Comparison of ENCODE assay signal across 8 cellular contexts in genomic region chr11:68003846-68004550, GRCh38. TPM values are rescaled to one million over a fixed set of nuclear protein-coding genes. Genes with fewer than 3 reads are reported as not detected.
DNase-seq lines count a peak whose midpoint lies in the region; ATAC-seq and TF ChIP-seq lines count a peak whose summit lies in the region.

Gene UNC93B1 (minus strand): TSS chr11:68004097. CDS start chr11:68004043, 54 bp downstream.

- H3K27me3 Mint-ChIP-seq in activated CD4-positive, alpha-beta T cell treated with anti-CD3 and anti-CD28 coated beads, Interleukin-2, amount 10 ng/mL, durations not matched to agents 24 days and 14 days = peaks cover 2% of the 10 kb centered on the region
- H3K27me3 Mint-ChIP-seq in dendritic cell treated with granulocyte-macrophage colony-stimulating factor and Interleukin-4, amounts not matched to agents 40 ng/mL and 50 ng/mL, for 4 days = no peaks in the 10 kb centered on the region

- H3K27ac ChIP-seq in lung (ENCODE audit: low read depth in 1 of 2, low read length in 1 of 2) = peak within 1 kb of the TSS in 1 of 2 donors; percentile 80

- peaks cover 3% of the 10 kb centered on the region for H3K36me3 Mint-ChIP-seq in activated CD4-positive, alpha-beta T cell treated with anti-CD3 and anti-CD28 coated beads, Interleukin-2, amount 10 ng/mL, durations not matched to agents 24 days and 14 days (ENCODE audit: low read depth)
- H3K36me3 Mint-ChIP-seq in dendritic cell treated with granulocyte-macrophage colony-stimulating factor and Interleukin-4, amounts not matched to agents 40 ng/mL and 50 ng/mL, for 4 days (ENCODE audit: low read depth) = peaks cover 39% of the 10 kb centered on the region

- H3K36me3 ChIP-seq in lung (ENCODE audit: control insufficient read depth in 2 of 2, insufficient read depth in 2 of 2, low read length in 2 of 2) = no peaks in the 10 kb centered on the region

- intact Hi-C loops in activated CD4-positive, alpha-beta T cell treated with anti-CD3 and anti-CD28 coated beads, Interleukin-2, amount 10 ng/mL, durations not matched to agents 24 days and 14 days (cut with micrococcal nuclease) = loop anchor here (1.0 kb wide), 1 partner anchor 26 kb away; the partner anchor contains the start of gene NDUFS8
- intact Hi-C loops in dendritic cell treated with granulocyte-macrophage colony-stimulating factor and Interleukin-4, amounts not matched to agents 40 ng/mL and 50 ng/mL, for 4 days (cut with micrococcal nuclease) = no loop called here

- H3K4me3 ChIP-seq in GM12865 (ENCODE audit: low read depth, low read length) (peak within 1 kb of the TSS; percentile 52), lung (peak within 1 kb of the TSS; percentile 69)

- H3K9me3 ChIP-seq in lung (ENCODE audit: control insufficient read depth in 2 of 2, insufficient read depth in 1 of 2, low read length in 1 of 2) = peaks cover 0 to 2% of the 10 kb centered on the region in 2 donors

- peak within 1 kb of the TSS; percentile 89 for H3K4me3 Mint-ChIP-seq in activated CD4-positive, alpha-beta T cell treated with anti-CD3 and anti-CD28 coated beads, Interleukin-2, amount 10 ng/mL, durations not matched to agents 24 days and 14 days
- peak within 1 kb of the TSS; percentile 87 for H3K4me3 Mint-ChIP-seq in dendritic cell treated with granulocyte-macrophage colony-stimulating factor and Interleukin-4, amounts not matched to agents 40 ng/mL and 50 ng/mL, for 4 days

- no peaks in the 10 kb centered on the region for H3K9me3 Mint-ChIP-seq in activated CD4-positive, alpha-beta T cell treated with anti-CD3 and anti-CD28 coated beads, Interleukin-2, amount 10 ng/mL, durations not matched to agents 24 days and 14 days
- H3K9me3 Mint-ChIP-seq in dendritic cell treated with granulocyte-macrophage colony-stimulating factor and Interleukin-4, amounts not matched to agents 40 ng/mL and 50 ng/mL, for 4 days = no peaks in the 10 kb centered on the region

- H3K27ac Mint-ChIP-seq in activated CD4-positive, alpha-beta T cell treated with anti-CD3 and anti-CD28 coated beads, Interleukin-2, amount 10 ng/mL, durations not matched to agents 24 days and 14 days = peak within 1 kb of the TSS; percentile 87
- H3K27ac Mint-ChIP-seq in dendritic cell treated with granulocyte-macrophage colony-stimulating factor and Interleukin-4, amounts not matched to agents 40 ng/mL and 50 ng/mL, for 4 days = peak within 1 kb of the TSS; percentile 72

- no peaks in the 10 kb centered on the region for H3K27me3 ChIP-seq in lung (ENCODE audit: control insufficient read depth, insufficient read depth)

- TF ChIP-seq CTCF in GM12865 (IDR thresholded peaks at IDR 0.05; ENCODE audit: insufficient read depth, low read depth, low read length, missing control alignments) = no peak
- no peak for TF ChIP-seq CTCF in lung (IDR thresholded peaks at IDR 0.05; ENCODE audit: control extremely low read depth, extremely low read depth)

- DNase-seq in GM12865 (ENCODE audit: low read depth) (peak; percentile 96), NCI-H510A (lab: John Stamatoyannopoulos, UW) (peak; percentile 85), lung (ENCODE audit: low spot score) (peak; percentile 92), HPDE6-E6E7 (ENCODE audit: extremely low spot score) (no peak)
- DNase-seq in activated CD4-positive, alpha-beta T cell treated with anti-CD3 and anti-CD28 coated beads, Interleukin-2, amount 10 ng/mL, durations not matched to agents 24 days and 14 days = peak; percentile 96
- peak; percentile 69 to 83 (median 74) for DNase-seq in stimulated activated CD4-positive, alpha-beta T cell treated with anti-CD3 and anti-CD28 coated beads, TNF-alpha, amount 100 ng/mL, for 48 hours (ENCODE audit: low read depth in 3 of 3)

- H3K4me1 ChIP-seq in lung (ENCODE audit: control insufficient read depth in 2 of 2, insufficient read depth in 2 of 2, low read length in 2 of 2) = peaks cover 0 to 9% of the 10 kb centered on the region in 2 donors

- peaks cover 19% of the 10 kb centered on the region for H3K4me1 Mint-ChIP-seq in activated CD4-positive, alpha-beta T cell treated with anti-CD3 and anti-CD28 coated beads, Interleukin-2, amount 10 ng/mL, durations not matched to agents 24 days and 14 days
- peaks cover 74% of the 10 kb centered on the region for H3K4me1 Mint-ChIP-seq in dendritic cell treated with granulocyte-macrophage colony-stimulating factor and Interleukin-4, amounts not matched to agents 40 ng/mL and 50 ng/mL, for 4 days (ENCODE audit: low read depth)

- peak; percentile 69 for ATAC-seq in HG02759 (IDR thresholded peaks at IDR 0.05; ENCODE audit: unreplicated experiment)
- ATAC-seq in lung (ENCODE audit: insufficient read depth, low FRiP score) = peak; percentile 90

- 3 to 4% methylated on average over 38 to 64 of the region's 64 CpGs for WGBS in lung, 2 donors

RNA-seq across cellular contexts. Expression of gene UNC93B1, which starts in this region (rescaled TPM):
- total RNA-seq in activated CD4-positive, alpha-beta T cell treated with anti-CD3 and anti-CD28 coated beads, Interleukin-2, amount 10 ng/mL, durations not matched to agents 24 days and 14 days = 13.8 and 15.6 TPM in 2 replicates
- 100 to 1,000 TPM in 1 of 2 donors, 10 to 100 TPM in 1; 44.3 to 124 TPM for total RNA-seq in lung
- 100 to 1,000 TPM in 1 of 2 donors, 10 to 100 TPM in 1; 71.6 to 104 TPM for polyA plus RNA-seq in lung
